In genomic region chr5:143284002-143284401, GRCh38 we compare ENCODE assay signal across 38 cellular contexts.
"Had no signal": no experiment of that assay in that cellular context is flagged by ENCODE, and none has a peak within 500 bp of the region (broad histone marks: within the 10 kb centered on the region; RNA-seq: fewer than 3 reads in every experiment).

No MANE protein-coding gene starts in this region.

- H3K4me1 ChIP-seq: adrenal gland, ascending aorta had no signal

- H3K27me3 Mint-ChIP-seq: activated B cell treated with CpG ODN at 0.5 μM for 24 hours; activated CD4-positive, alpha-beta memory T cell treated with anti-CD3 and anti-CD28 coated beads for 36 hours; activated CD4-positive, alpha-beta T cell treated with anti-CD3 and anti-CD28 coated beads, Interleukin-2, amount 10 ng/mL, durations not matched to agents 24 days and 14 days; activated CD8-positive, alpha-beta T cell treated with anti-CD3 and anti-CD28 coated beads for 36 hours; activated naive CD8-positive, alpha-beta T cell treated with anti-CD3 and anti-CD28 coated beads for 36 hours; activated T-helper 17 cell treated with anti-CD3 and anti-CD28 coated beads, Interleukin-2, amount 50 U/mL, for 72 hours; brain; central memory CD8-positive, alpha-beta T cell had no signal

- H3K27ac Mint-ChIP-seq: activated CD4-positive, alpha-beta memory T cell treated with anti-CD3 and anti-CD28 coated beads for 36 hours; activated CD4-positive, alpha-beta T cell treated with anti-CD3 and anti-CD28 coated beads, Interleukin-2, amount 10 ng/mL, durations not matched to agents 24 days and 14 days; activated CD8-positive, alpha-beta T cell treated with anti-CD3 and anti-CD28 coated beads for 36 hours; activated naive CD4-positive, alpha-beta T cell treated with anti-CD3 and anti-CD28 coated beads for 36 hours; activated naive CD4-positive, alpha-beta T cell treated with anti-CD3 and anti-CD28 coated beads, Interleukin-2, amount 50 U/mL, for 72 hours; activated naive CD8-positive, alpha-beta T cell treated with anti-CD3 and anti-CD28 coated beads for 36 hours; activated T-helper 1 cell treated with anti-CD3 and anti-CD28 coated beads, Interleukin-12 subunit alpha, Interleukin-12 subunit beta, Interleukin-2, Interleukin-4 antibody, amounts not matched to agents 30 ng/mL and 10 ng/mL and 1 ng/mL, durations not matched to agents 14 hours and 24 hours and 36 hours; brain; T-helper 1 cell treated with Interleukin-12 subunit alpha and Interleukin-12 subunit beta and Interleukin-4 antibody, amounts not matched to agents 30 μg/mL and 1 μg/mL, for 36 hours; T-helper 2 cell treated with Interferon-gamma antibody and Interleukin-4, amounts not matched to agents 5 μg/mL and 100 μg/mL, for 36 hours had no signal

- H3K4me3 Mint-ChIP-seq: activated CD4-positive, alpha-beta memory T cell treated with anti-CD3 and anti-CD28 coated beads for 36 hours; activated CD4-positive, alpha-beta T cell treated with anti-CD3 and anti-CD28 coated beads, Interleukin-2, amount 10 ng/mL, durations not matched to agents 24 days and 14 days; activated CD8-positive, alpha-beta T cell treated with anti-CD3 and anti-CD28 coated beads for 36 hours; activated naive CD4-positive, alpha-beta T cell treated with anti-CD3 and anti-CD28 coated beads for 36 hours; activated naive CD8-positive, alpha-beta T cell treated with anti-CD3 and anti-CD28 coated beads for 36 hours; activated T-cell treated with anti-CD3 and anti-CD28 coated beads, Interleukin-2, amount 50 U/mL, for 4 hours; activated T-cell treated with anti-CD3 and anti-CD28 coated beads, Interleukin-2, amount 50 U/mL, for 72 hours; activated T-helper 1 cell treated with anti-CD3 and anti-CD28 coated beads, Interleukin-12 subunit alpha, Interleukin-12 subunit beta, Interleukin-2, Interleukin-4 antibody, amounts not matched to agents 30 ng/mL and 10 ng/mL and 1 ng/mL, durations not matched to agents 14 hours and 24 hours and 36 hours; activated T-helper 17 cell treated with anti-CD3 and anti-CD28 coated beads, Interleukin-2, amount 50 U/mL, for 72 hours; brain; central memory CD8-positive, alpha-beta T cell; T-helper 1 cell treated with Interleukin-12 subunit alpha and Interleukin-12 subunit beta and Interleukin-4 antibody, amounts not matched to agents 30 μg/mL and 1 μg/mL, for 36 hours; T-helper 2 cell treated with Interferon-gamma antibody and Interleukin-4, amounts not matched to agents 5 μg/mL and 100 μg/mL, for 36 hours had no signal

- H3K4me3 ChIP-seq: adrenal gland, ascending aorta, cardiac muscle cell had no signal

- H3K27me3 ChIP-seq: adrenal gland, ascending aorta, cardiac muscle cell had no signal

- H3K36me3 ChIP-seq: adrenal gland, cardiac muscle cell had no signal

- H3K27ac ChIP-seq: adrenal gland, ascending aorta, cardiac muscle cell, VCaP had no signal

- H3K9me3 ChIP-seq: ascending aorta had no signal

- H3K4me1 Mint-ChIP-seq: activated CD4-positive, alpha-beta T cell treated with anti-CD3 and anti-CD28 coated beads, Interleukin-2, amount 10 ng/mL, durations not matched to agents 24 days and 14 days; brain had no signal

- FAIRE-seq: bronchial epithelial cell, TTC549 had no signal

- DNase-seq: activated B cell treated with CpG ODN at 0.5 μM for 24 hours; activated CD4-positive, alpha-beta memory T cell treated with anti-CD3 and anti-CD28 coated beads for 36 hours; activated CD4-positive, alpha-beta T cell treated with anti-CD3 and anti-CD28 coated beads for 4 hours; activated CD4-positive, alpha-beta T cell treated with anti-CD3 and anti-CD28 coated beads, Interleukin-2, amount 10 ng/mL, durations not matched to agents 24 days and 14 days; activated CD4-positive, alpha-beta T cell treated with anti-CD3 and anti-CD28 coated beads, Interleukin-2, amount 50 U/mL, for 1 hour; activated CD4-positive, alpha-beta T cell treated with anti-CD3 and anti-CD28 coated beads, Interleukin-2, amount 50 U/mL, for 4 hours; activated CD4-positive, CD25-positive, alpha-beta regulatory T cell treated with anti-CD3 and anti-CD28 coated beads, Interleukin-2, amount 50 U/mL, for 72 hours; activated CD8-positive, alpha-beta memory T cell treated with anti-CD3 and anti-CD28 coated beads, Interleukin-2, amount 50 U/mL, for 4 hours; activated CD8-positive, alpha-beta T cell treated with anti-CD3 and anti-CD28 coated beads for 36 hours; activated effector memory CD4-positive, alpha-beta T cell treated with anti-CD3 and anti-CD28 coated beads, Interleukin-2, amount 50 U/mL, for 16 hours; activated gamma-delta T cell treated with Interleukin-2 at 50 U/mL for 16 hours; activated naive CD4-positive, alpha-beta T cell; activated naive CD4-positive, alpha-beta T cell treated with anti-CD3 and anti-CD28 coated beads for 36 hours; activated naive CD4-positive, alpha-beta T cell treated with anti-CD3 and anti-CD28 coated beads, Interleukin-2, amount 50 U/mL, for 16 hours; activated naive CD8-positive, alpha-beta T cell treated with anti-CD3 and anti-CD28 coated beads for 36 hours; activated T-cell treated with anti-CD3 and anti-CD28 coated beads for 4 hours; activated T-cell treated with anti-CD3 and anti-CD28 coated beads, Interleukin-2, amount 50 U/mL, for 1 hour; activated T-cell treated with anti-CD3 and anti-CD28 coated beads, Interleukin-2, amount 50 U/mL, for 4 hours; activated T-cell treated with anti-CD3 and anti-CD28 coated beads, Interleukin-2, amount 50 U/mL, for 72 hours; adrenal gland; amniotic stem cell; caudate nucleus; cerebellar nuclear complex; T-helper 1 cell; T-helper 2 cell; T-helper 9 cell had no signal

- ATAC-seq: activated CD8-positive, alpha-beta T cell treated with anti-CD3 and anti-CD28 coated beads for 36 hours; activated naive CD4-positive, alpha-beta T cell treated with anti-CD3 and anti-CD28 coated beads, Interleukin-2, amount 50 U/mL, for 72 hours; activated T-cell treated with anti-CD3 and anti-CD28 coated beads, Interleukin-2, amount 50 U/mL, for 4 hours; activated T-cell treated with anti-CD3 and anti-CD28 coated beads, Interleukin-2, amount 50 U/mL, for 72 hours; activated T-helper 17 cell treated with anti-CD3 and anti-CD28 coated beads, Interleukin-2, amount 50 U/mL, for 72 hours had no signal

- H3K9me3 Mint-ChIP-seq: activated B cell treated with CpG ODN at 0.5 μM for 24 hours; activated CD4-positive, alpha-beta memory T cell treated with anti-CD3 and anti-CD28 coated beads for 36 hours; activated CD8-positive, alpha-beta T cell treated with anti-CD3 and anti-CD28 coated beads for 36 hours; activated T-cell treated with anti-CD3 and anti-CD28 coated beads, Interleukin-2, amount 50 U/mL, for 4 hours; activated T-cell treated with anti-CD3 and anti-CD28 coated beads, Interleukin-2, amount 50 U/mL, for 72 hours; activated T-helper 1 cell treated with anti-CD3 and anti-CD28 coated beads, Interleukin-12 subunit alpha, Interleukin-12 subunit beta, Interleukin-2, Interleukin-4 antibody, amounts not matched to agents 30 ng/mL and 10 ng/mL and 1 ng/mL, durations not matched to agents 14 hours and 24 hours and 36 hours; activated T-helper 17 cell treated with anti-CD3 and anti-CD28 coated beads, Interleukin-2, amount 50 U/mL, for 72 hours; central memory CD8-positive, alpha-beta T cell had no signal
